1 cellular context compared by ENCODE assay signal in the genomic region with DNA sequence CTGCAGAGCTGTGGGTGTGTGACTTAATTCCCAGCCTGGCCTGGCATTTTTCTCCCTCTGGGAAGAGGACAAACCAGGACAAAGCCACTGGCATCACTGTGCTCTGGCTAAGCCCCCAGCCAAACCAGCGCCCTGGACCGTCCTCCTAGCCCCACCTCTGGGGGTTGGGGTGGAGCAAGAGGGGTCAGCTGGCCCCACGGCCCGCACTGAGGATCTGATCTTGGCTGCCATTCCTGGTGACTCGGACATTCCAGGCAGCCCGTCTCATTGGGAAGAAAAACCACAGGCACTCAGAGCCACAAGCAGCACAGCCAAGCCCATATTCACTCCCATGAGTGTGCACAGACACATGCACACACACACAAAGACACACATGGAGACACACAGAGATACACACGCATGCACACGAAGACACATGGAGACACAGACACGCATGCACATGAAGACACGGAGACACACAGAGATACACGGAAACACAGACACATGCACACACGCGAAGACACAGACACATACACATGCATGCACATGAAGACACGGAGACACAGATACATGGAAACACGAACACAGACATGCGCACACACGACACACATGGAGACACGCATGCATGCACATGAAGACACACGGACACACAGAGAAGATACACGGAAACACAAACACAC.
TF ChIP-seq lines count a peak whose summit lies in the region.

No MANE protein-coding gene starts in this region.

TF ChIP-seq in K562, 482 proteins besides CTCF, POLR2A, EP300 and RAD21:
- TF ChIP-seq TSC22D4 (tag; IDR thresholded peaks at IDR 0.05) (peak; percentile 89; the same call in 1 of the 2 replicates), HDAC8 (tag; IDR thresholded peaks at IDR 0.05) (no peak), ZNF384 (IDR thresholded peaks at IDR 0.05; ENCODE audit: low read depth, low read length) (no peak), MEF2D (tag; conservative IDR thresholded peaks at IDR 0.05; ENCODE audit: low read depth) (no peak), CBX8 (IDR thresholded peaks at IDR 0.05; ENCODE audit: borderline replicate concordance, extremely low read depth, low read depth, low read length, poor library complexity, severe bottlenecking) (no peak), TRIM25 (IDR thresholded peaks at IDR 0.05; ENCODE audit: borderline replicate concordance) (no peak), HDGF (IDR thresholded peaks at IDR 0.05) (0 out of 2 replicates have a peak, but pooled peaks have one; percentile 42), GABPB1 (CRISPR knock-in tag; IDR thresholded peaks at IDR 0.05) (no peak), SMARCA4 (IDR thresholded peaks at IDR 0.05) (no peak), ZHX1 (conservative IDR thresholded peaks at IDR 0.05; ENCODE audit: low read length) (no peak), TFAM (CRISPR knock-in tag; conservative IDR thresholded peaks at IDR 0.05) (no peak), USF2 (CRISPR knock-in tag; IDR thresholded peaks at IDR 0.05) (no peak), PHF20 (IDR thresholded peaks at IDR 0.05; ENCODE audit: partially characterized antibody) (peak; percentile 74), ARHGAP35 (IDR thresholded peaks at IDR 0.05; ENCODE audit: partially characterized antibody) (peak; percentile 23), POLR2G (IDR thresholded peaks at IDR 0.05; ENCODE audit: low read depth, low read length) (no peak; the same call in 1 of the 2 replicates), ZNF23 (CRISPR knock-in tag; IDR thresholded peaks at IDR 0.05) (no peak)
- TF ChIP-seq, protein P1, sequence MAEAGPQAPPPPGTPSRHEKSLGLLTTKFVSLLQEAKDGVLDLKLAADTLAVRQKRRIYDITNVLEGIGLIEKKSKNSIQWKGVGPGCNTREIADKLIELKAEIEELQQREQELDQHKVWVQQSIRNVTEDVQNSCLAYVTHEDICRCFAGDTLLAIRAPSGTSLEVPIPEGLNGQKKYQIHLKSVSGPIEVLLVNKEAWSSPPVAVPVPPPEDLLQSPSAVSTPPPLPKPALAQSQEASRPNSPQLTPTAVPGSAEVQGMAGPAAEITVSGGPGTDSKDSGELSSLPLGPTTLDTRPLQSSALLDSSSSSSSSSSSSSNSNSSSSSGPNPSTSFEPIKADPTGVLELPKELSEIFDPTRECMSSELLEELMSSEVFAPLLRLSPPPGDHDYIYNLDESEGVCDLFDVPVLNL (CRISPR knock-in tag; IDR thresholded peaks at IDR 0.05; ENCODE audit: low read depth), result no peak
- TF ChIP-seq, protein P2, sequence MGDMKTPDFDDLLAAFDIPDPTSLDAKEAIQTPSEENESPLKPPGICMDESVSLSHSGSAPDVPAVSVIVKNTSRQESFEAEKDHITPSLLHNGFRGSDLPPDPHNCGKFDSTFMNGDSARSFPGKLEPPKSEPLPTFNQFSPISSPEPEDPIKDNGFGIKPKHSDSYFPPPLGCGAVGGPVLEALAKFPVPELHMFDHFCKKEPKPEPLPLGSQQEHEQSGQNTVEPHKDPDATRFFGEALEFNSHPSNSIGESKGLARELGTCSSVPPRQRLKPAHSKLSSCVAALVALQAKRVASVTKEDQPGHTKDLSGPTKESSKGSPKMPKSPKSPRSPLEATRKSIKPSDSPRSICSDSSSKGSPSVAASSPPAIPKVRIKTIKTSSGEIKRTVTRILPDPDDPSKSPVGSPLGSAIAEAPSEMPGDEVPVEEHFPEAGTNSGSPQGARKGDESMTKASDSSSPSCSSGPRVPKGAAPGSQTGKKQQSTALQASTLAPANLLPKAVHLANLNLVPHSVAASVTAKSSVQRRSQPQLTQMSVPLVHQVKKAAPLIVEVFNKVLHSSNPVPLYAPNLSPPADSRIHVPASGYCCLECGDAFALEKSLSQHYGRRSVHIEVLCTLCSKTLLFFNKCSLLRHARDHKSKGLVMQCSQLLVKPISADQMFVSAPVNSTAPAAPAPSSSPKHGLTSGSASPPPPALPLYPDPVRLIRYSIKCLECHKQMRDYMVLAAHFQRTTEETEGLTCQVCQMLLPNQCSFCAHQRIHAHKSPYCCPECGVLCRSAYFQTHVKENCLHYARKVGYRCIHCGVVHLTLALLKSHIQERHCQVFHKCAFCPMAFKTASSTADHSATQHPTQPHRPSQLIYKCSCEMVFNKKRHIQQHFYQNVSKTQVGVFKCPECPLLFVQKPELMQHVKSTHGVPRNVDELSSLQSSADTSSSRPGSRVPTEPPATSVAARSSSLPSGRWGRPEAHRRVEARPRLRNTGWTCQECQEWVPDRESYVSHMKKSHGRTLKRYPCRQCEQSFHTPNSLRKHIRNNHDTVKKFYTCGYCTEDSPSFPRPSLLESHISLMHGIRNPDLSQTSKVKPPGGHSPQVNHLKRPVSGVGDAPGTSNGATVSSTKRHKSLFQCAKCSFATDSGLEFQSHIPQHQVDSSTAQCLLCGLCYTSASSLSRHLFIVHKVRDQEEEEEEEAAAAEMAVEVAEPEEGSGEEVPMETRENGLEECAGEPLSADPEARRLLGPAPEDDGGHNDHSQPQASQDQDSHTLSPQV (IDR thresholded peaks at IDR 0.05), result no peak
- TF ChIP-seq, protein P3, sequence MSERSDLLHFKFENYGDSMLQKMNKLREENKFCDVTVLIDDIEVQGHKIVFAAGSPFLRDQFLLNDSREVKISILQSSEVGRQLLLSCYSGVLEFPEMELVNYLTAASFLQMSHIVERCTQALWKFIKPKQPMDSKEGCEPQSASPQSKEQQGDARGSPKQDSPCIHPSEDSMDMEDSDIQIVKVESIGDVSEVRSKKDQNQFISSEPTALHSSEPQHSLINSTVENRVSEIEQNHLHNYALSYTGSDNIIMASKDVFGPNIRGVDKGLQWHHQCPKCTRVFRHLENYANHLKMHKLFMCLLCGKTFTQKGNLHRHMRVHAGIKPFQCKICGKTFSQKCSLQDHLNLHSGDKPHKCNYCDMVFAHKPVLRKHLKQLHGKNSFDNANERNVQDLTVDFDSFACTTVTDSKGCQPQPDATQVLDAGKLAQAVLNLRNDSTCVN (CRISPR knock-in tag; IDR thresholded peaks at IDR 0.05), result no peak
- TF ChIP-seq, protein P4, sequence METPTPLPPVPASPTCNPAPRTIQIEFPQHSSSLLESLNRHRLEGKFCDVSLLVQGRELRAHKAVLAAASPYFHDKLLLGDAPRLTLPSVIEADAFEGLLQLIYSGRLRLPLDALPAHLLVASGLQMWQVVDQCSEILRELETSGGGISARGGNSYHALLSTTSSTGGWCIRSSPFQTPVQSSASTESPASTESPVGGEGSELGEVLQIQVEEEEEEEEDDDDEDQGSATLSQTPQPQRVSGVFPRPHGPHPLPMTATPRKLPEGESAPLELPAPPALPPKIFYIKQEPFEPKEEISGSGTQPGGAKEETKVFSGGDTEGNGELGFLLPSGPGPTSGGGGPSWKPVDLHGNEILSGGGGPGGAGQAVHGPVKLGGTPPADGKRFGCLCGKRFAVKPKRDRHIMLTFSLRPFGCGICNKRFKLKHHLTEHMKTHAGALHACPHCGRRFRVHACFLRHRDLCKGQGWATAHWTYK (CRISPR knock-in tag; IDR thresholded peaks at IDR 0.05), result no peak
- TF ChIP-seq, protein P5, sequence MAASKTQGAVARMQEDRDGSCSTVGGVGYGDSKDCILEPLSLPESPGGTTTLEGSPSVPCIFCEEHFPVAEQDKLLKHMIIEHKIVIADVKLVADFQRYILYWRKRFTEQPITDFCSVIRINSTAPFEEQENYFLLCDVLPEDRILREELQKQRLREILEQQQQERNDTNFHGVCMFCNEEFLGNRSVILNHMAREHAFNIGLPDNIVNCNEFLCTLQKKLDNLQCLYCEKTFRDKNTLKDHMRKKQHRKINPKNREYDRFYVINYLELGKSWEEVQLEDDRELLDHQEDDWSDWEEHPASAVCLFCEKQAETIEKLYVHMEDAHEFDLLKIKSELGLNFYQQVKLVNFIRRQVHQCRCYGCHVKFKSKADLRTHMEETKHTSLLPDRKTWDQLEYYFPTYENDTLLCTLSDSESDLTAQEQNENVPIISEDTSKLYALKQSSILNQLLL (CRISPR knock-in tag; IDR thresholded peaks at IDR 0.05; ENCODE audit: borderline replicate concordance), result no peak
- TF ChIP-seq, protein P6, sequence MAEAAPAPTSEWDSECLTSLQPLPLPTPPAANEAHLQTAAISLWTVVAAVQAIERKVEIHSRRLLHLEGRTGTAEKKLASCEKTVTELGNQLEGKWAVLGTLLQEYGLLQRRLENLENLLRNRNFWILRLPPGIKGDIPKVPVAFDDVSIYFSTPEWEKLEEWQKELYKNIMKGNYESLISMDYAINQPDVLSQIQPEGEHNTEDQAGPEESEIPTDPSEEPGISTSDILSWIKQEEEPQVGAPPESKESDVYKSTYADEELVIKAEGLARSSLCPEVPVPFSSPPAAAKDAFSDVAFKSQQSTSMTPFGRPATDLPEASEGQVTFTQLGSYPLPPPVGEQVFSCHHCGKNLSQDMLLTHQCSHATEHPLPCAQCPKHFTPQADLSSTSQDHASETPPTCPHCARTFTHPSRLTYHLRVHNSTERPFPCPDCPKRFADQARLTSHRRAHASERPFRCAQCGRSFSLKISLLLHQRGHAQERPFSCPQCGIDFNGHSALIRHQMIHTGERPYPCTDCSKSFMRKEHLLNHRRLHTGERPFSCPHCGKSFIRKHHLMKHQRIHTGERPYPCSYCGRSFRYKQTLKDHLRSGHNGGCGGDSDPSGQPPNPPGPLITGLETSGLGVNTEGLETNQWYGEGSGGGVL (CRISPR knock-in tag; IDR thresholded peaks at IDR 0.05), result no peak
TF ChIP-seq in K562: peak in this region for 4.
